Comparison of ENCODE assay signal across 25 cellular contexts in the genomic region with DNA sequence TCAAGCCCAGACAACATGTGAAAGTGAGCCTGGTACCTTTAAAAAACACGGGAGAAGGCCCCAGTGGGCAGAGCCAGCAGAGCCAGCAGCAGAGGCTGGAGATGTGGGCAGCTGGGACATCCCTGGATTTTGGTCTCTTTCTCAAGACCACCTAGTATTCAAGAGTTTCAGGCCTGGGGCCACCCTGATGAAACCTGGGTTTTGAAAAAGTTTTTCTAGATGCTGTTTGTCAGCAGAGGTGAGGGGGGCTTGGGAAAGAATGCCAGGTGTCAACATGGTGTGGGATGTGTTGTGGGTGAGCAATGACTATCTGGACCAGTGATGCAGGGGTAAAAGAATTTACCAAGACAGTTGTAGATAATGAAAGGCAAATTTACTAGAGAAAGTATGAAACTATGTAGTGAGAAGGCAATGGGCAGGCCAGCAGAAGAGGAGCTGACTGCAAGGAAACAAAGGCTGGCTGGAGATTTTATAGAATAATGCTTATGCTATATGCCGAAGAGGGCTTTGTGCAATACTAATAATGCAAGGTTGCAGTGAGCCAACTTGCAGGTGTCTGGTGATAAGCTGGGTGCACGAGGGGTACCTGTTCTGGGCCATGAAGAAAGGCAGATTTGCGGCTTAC.
"Had no signal": no experiment of that assay in that cellular context is flagged by ENCODE, and none has a peak within 500 bp of the region (broad histone marks: within the 10 kb centered on the region; RNA-seq: fewer than 3 reads in every experiment).

No MANE protein-coding gene starts in this region.

- H3K4me2 ChIP-seq: hepatocyte had no signal

- H3K27ac ChIP-seq: dorsolateral prefrontal cortex, gastrocnemius medialis, hepatocyte, left lung, ovary, psoas muscle, spleen, thoracic aorta, transverse colon had no signal

- H3K27ac Mint-ChIP-seq: stimulated activated memory B cell treated with anti-CD40 and anti-IgM and Interleukin-4, amounts not matched to agents 10 μg/mL and 1 μg/mL and 100 μg/mL, for 72 hours had no signal

- FAIRE-seq: colon, kidney had no signal

- H3K36me3 Mint-ChIP-seq: naive thymus-derived CD8-positive, alpha-beta T cell; stimulated activated memory B cell treated with anti-CD40 and anti-IgM and Interleukin-4, amounts not matched to agents 10 μg/mL and 1 μg/mL and 100 μg/mL, for 72 hours had no signal

- H3K9me3 Mint-ChIP-seq: naive thymus-derived CD8-positive, alpha-beta T cell; stimulated activated memory B cell treated with anti-CD40 and anti-IgM and Interleukin-4, amounts not matched to agents 10 μg/mL and 1 μg/mL and 100 μg/mL, for 72 hours had no signal

- H3K4me3 ChIP-seq: dorsolateral prefrontal cortex, gastrocnemius medialis, hepatocyte, left lung, ovary, psoas muscle, skin epidermis, spleen, thoracic aorta, transverse colon had no signal

- H3K4me1 ChIP-seq: left lung had no signal

- H3K27me3 ChIP-seq: dorsolateral prefrontal cortex, gastrocnemius medialis, hepatocyte, left lung, ovary, transverse colon had no signal

- H3K4me3 Mint-ChIP-seq: naive thymus-derived CD8-positive, alpha-beta T cell; stimulated activated memory B cell treated with anti-CD40 and anti-IgM and Interleukin-4, amounts not matched to agents 10 μg/mL and 1 μg/mL and 100 μg/mL, for 72 hours had no signal

- H3K36me3 ChIP-seq: gastrocnemius medialis, left lung, ovary, spleen, thoracic aorta, transverse colon had no signal

- DNase-seq: dorsolateral prefrontal cortex; effector CD4-positive, alpha-beta T cell; foreskin fibroblast; gastrocnemius medialis; head of caudate nucleus; kidney; left cardiac atrium; left lung; mesendoderm; naive thymus-derived CD8-positive, alpha-beta T cell; occipital lobe; ovary; posterior cingulate gyrus; psoas muscle; right cardiac atrium; spleen; stimulated activated CD4-positive, alpha-beta T cell treated with anti-CD3 and anti-CD28 coated beads, Interleukin-4, amount 100 ng/mL, for 4 hours; stimulated activated naive CD8-positive, alpha-beta T cell treated with anti-CD3 and anti-CD28 coated beads, Interleukin-15, Interleukin-2, amounts not matched to agents 100 U/mL and 50 U/mL, for 24 hours; substantia nigra; transverse colon had no signal

- H3K9me3 ChIP-seq: gastrocnemius medialis, left lung, ovary, psoas muscle, thoracic aorta, transverse colon had no signal
